Comparison of ENCODE assay signal across 1 cellular context in the genomic region with DNA sequence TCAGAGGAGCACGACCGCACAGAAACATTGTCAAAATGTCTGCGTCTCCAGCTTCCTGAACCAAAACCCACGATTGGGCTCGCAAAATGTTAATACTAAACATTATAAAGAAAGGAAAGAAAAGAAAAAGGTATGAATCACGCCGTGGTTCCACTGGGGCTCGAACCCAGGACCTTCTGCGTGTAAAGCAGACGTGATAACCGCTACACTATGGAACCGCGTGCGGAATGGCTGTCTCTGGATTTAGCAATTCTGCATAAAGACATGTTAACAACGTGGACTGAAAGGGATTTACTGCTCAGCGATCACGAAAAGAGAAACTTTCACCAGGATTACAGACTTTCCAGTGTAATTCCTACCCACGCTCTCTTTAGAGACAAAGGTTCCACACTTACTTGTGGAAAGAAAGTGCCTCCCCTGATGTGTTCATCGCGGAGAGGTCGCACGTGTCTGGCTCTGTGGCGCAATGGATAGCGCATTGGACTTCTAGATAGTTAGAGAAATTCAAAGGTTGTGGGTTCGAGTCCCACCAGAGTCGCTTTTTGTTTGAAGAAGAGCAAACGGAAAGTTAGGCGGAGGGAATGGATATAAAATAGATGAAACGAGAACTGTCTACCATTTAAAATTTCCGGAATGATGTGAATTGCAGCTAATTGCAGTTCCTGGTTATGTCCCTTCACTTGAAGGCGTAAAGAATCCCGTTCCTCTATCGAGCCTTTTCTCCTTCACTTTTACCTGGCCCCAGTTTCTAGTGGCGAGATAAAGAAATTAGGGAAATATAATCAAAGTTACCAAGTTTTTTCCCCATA.
TF ChIP-seq lines count a peak whose summit lies in the region.

No MANE protein-coding gene starts in this region.

TF ChIP-seq in K562, 482 proteins besides CTCF, POLR2A, EP300 and RAD21 (continued from another document and continues in another):
- peak; percentile 78 for TF ChIP-seq AFF4 (CRISPR knock-in tag; IDR thresholded peaks at IDR 0.05)
- TF ChIP-seq ZNF311 (CRISPR knock-in tag; IDR thresholded peaks at IDR 0.05) = no peak
- no peak for TF ChIP-seq CREBBP (IDR thresholded peaks at IDR 0.05; ENCODE audit: low read depth, low read length)
- TF ChIP-seq C11orf30 (IDR thresholded peaks at IDR 0.05; ENCODE audit: low read depth) = peak; percentile 75
- no peak for TF ChIP-seq FOXK1 (CRISPR knock-in tag; IDR thresholded peaks at IDR 0.05; ENCODE audit: borderline replicate concordance)
- no peak for TF ChIP-seq GATAD2A (IDR thresholded peaks at IDR 0.05)
- TF ChIP-seq ZNF175 (CRISPR knock-in tag; IDR thresholded peaks at IDR 0.05; ENCODE audit: low read depth) = peak; percentile 61; the same call in 1 of the 2 replicates
- peak; percentile 25 for TF ChIP-seq NBN (IDR thresholded peaks at IDR 0.05; ENCODE audit: low read depth)
- no peak for TF ChIP-seq TAF7 (tag; IDR thresholded peaks at IDR 0.05)
- no peak; a peak in 1 of 4 replicates for TF ChIP-seq KDM1A (IDR thresholded peaks at IDR 0.05)
- no peak for TF ChIP-seq ATF1 (CRISPR knock-in tag; IDR thresholded peaks at IDR 0.05)
- peak; percentile 80 for TF ChIP-seq ATF1 (tag; IDR thresholded peaks at IDR 0.05)
- TF ChIP-seq MAFG (tag; conservative IDR thresholded peaks at IDR 0.05) = peak; percentile 57
- peak; percentile 54; the same call in 1 of the 2 replicates for TF ChIP-seq GABPB1 (CRISPR knock-in tag; IDR thresholded peaks at IDR 0.05)
- TF ChIP-seq, protein P1, sequence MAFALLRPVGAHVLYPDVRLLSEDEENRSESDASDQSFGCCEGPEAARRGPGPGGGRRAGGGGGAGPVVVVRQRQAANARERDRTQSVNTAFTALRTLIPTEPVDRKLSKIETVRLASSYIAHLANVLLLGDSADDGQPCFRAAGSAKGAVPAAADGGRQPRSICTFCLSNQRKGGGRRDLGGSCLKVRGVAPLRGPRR (CRISPR knock-in tag; IDR thresholded peaks at IDR 0.05) = no peak
- TF ChIP-seq ZNF324 (CRISPR knock-in tag; IDR thresholded peaks at IDR 0.05) = no peak
- TF ChIP-seq, protein P2, sequence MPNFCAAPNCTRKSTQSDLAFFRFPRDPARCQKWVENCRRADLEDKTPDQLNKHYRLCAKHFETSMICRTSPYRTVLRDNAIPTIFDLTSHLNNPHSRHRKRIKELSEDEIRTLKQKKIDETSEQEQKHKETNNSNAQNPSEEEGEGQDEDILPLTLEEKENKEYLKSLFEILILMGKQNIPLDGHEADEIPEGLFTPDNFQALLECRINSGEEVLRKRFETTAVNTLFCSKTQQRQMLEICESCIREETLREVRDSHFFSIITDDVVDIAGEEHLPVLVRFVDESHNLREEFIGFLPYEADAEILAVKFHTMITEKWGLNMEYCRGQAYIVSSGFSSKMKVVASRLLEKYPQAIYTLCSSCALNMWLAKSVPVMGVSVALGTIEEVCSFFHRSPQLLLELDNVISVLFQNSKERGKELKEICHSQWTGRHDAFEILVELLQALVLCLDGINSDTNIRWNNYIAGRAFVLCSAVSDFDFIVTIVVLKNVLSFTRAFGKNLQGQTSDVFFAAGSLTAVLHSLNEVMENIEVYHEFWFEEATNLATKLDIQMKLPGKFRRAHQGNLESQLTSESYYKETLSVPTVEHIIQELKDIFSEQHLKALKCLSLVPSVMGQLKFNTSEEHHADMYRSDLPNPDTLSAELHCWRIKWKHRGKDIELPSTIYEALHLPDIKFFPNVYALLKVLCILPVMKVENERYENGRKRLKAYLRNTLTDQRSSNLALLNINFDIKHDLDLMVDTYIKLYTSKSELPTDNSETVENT (CRISPR knock-in tag; IDR thresholded peaks at IDR 0.05) = no peak
- TF ChIP-seq RBM39 (optimal IDR thresholded peaks at IDR 0.05; ENCODE audit: low read depth, low read length) = peak; percentile 95
- TF ChIP-seq NFYB (IDR thresholded peaks at IDR 0.05; ENCODE audit: extremely low read depth, insufficient read length) = no peak
- no peak for TF ChIP-seq ZNF444 (CRISPR knock-in tag; IDR thresholded peaks at IDR 0.05)
- TF ChIP-seq ZBED1 (IDR thresholded peaks at IDR 0.05) = no peak
- 0 out of 2 replicates have a peak, but pooled peaks have one; percentile 23 for TF ChIP-seq TRIM28 (IDR thresholded peaks at IDR 0.05)
- no peak for TF ChIP-seq U2AF2 (optimal IDR thresholded peaks at IDR 0.05; ENCODE audit: low read depth, low read length)
- no peak for TF ChIP-seq TCF3 (CRISPR knock-in tag; IDR thresholded peaks at IDR 0.05)
- TF ChIP-seq, protein P3, sequence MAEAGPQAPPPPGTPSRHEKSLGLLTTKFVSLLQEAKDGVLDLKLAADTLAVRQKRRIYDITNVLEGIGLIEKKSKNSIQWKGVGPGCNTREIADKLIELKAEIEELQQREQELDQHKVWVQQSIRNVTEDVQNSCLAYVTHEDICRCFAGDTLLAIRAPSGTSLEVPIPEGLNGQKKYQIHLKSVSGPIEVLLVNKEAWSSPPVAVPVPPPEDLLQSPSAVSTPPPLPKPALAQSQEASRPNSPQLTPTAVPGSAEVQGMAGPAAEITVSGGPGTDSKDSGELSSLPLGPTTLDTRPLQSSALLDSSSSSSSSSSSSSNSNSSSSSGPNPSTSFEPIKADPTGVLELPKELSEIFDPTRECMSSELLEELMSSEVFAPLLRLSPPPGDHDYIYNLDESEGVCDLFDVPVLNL (CRISPR knock-in tag; IDR thresholded peaks at IDR 0.05; ENCODE audit: low read depth) = no peak
- peak; percentile 71 to 100 for TF ChIP-seq HDAC1 (IDR thresholded peaks at IDR 0.05)
- TF ChIP-seq, protein P4, sequence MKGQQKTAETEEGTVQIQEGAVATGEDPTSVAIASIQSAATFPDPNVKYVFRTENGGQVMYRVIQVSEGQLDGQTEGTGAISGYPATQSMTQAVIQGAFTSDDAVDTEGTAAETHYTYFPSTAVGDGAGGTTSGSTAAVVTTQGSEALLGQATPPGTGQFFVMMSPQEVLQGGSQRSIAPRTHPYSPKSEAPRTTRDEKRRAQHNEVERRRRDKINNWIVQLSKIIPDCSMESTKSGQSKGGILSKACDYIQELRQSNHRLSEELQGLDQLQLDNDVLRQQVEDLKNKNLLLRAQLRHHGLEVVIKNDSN (CRISPR knock-in tag; IDR thresholded peaks at IDR 0.05) = peak; percentile 67
- TF ChIP-seq ZNF830 (CRISPR knock-in tag; IDR thresholded peaks at IDR 0.05) = no peak
- no peak; the same call in 1 of the 2 replicates for TF ChIP-seq ATF7 (IDR thresholded peaks at IDR 0.05)
- TF ChIP-seq, protein P5, sequence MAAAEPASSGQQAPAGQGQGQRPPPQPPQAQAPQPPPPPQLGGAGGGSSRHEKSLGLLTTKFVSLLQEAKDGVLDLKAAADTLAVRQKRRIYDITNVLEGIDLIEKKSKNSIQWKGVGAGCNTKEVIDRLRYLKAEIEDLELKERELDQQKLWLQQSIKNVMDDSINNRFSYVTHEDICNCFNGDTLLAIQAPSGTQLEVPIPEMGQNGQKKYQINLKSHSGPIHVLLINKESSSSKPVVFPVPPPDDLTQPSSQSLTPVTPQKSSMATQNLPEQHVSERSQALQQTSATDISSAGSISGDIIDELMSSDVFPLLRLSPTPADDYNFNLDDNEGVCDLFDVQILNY (CRISPR knock-in tag; IDR thresholded peaks at IDR 0.05) = 0 out of 2 replicates have a peak, but pooled peaks have one; percentile 15
- TF ChIP-seq CREB5 (CRISPR knock-in tag; IDR thresholded peaks at IDR 0.05) = no peak
- TF ChIP-seq, protein P6, sequence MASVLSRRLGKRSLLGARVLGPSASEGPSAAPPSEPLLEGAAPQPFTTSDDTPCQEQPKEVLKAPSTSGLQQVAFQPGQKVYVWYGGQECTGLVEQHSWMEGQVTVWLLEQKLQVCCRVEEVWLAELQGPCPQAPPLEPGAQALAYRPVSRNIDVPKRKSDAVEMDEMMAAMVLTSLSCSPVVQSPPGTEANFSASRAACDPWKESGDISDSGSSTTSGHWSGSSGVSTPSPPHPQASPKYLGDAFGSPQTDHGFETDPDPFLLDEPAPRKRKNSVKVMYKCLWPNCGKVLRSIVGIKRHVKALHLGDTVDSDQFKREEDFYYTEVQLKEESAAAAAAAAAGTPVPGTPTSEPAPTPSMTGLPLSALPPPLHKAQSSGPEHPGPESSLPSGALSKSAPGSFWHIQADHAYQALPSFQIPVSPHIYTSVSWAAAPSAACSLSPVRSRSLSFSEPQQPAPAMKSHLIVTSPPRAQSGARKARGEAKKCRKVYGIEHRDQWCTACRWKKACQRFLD (CRISPR knock-in tag; IDR thresholded peaks at IDR 0.05) = peak; percentile 69; the same call in 1 of the 2 replicates
- no peak for TF ChIP-seq PPARD (CRISPR knock-in tag; IDR thresholded peaks at IDR 0.05)
- no peak for TF ChIP-seq KLF13 (tag; IDR thresholded peaks at IDR 0.05; ENCODE audit: borderline replicate concordance, low read depth)
- TF ChIP-seq POLR3G (IDR thresholded peaks at IDR 0.05; ENCODE audit: extremely low read depth, insufficient read length, insufficient replicate concordance) = no peak
- TF ChIP-seq TAF9B (IDR thresholded peaks at IDR 0.05; ENCODE audit: partially characterized antibody) = peak; percentile 23
- peak; percentile 58 for TF ChIP-seq CXXC5 (CRISPR knock-in tag; IDR thresholded peaks at IDR 0.05)
- no peak; the same call in 1 of the 2 replicates for TF ChIP-seq LARP7 (IDR thresholded peaks at IDR 0.05)
- TF ChIP-seq PATZ1 (CRISPR knock-in tag; IDR thresholded peaks at IDR 0.05; ENCODE audit: borderline replicate concordance) = no peak
- TF ChIP-seq MTA3 (IDR thresholded peaks at IDR 0.05; ENCODE audit: borderline replicate concordance) = peak; percentile 16; the same call in 1 of the 2 replicates
- TF ChIP-seq, protein P7, sequence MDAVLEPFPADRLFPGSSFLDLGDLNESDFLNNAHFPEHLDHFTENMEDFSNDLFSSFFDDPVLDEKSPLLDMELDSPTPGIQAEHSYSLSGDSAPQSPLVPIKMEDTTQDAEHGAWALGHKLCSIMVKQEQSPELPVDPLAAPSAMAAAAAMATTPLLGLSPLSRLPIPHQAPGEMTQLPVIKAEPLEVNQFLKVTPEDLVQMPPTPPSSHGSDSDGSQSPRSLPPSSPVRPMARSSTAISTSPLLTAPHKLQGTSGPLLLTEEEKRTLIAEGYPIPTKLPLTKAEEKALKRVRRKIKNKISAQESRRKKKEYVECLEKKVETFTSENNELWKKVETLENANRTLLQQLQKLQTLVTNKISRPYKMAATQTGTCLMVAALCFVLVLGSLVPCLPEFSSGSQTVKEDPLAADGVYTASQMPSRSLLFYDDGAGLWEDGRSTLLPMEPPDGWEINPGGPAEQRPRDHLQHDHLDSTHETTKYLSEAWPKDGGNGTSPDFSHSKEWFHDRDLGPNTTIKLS (IDR thresholded peaks at IDR 0.05; ENCODE audit: borderline replicate concordance, low read depth) = peak; percentile 67
- no peak for TF ChIP-seq GMEB1 (CRISPR knock-in tag; IDR thresholded peaks at IDR 0.05)
